Comparison of ENCODE assay signal across 1 cellular context in the genomic region with DNA sequence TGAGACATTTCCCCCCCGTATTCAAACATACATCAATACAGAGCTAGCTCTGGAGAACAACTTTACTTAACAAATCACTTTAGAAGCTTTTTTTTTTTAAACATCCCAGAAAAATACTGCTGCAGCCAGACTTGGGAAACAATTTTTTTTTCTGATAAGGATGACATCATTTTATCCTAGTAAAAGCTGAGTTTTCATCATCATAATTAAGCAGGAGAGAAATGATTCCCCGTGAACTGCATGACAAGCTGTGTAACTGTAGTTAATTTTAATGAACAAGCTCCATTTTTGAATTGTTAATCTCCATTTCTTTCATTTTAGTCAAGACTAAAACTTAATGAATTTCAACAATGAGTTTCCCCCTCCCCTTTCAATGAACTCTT.
TF ChIP-seq lines count a peak whose summit lies in the region.

No MANE protein-coding gene starts in this region.

TF ChIP-seq in K562, 482 proteins besides CTCF, POLR2A, EP300 and RAD21 (continued from another document):
- TF ChIP-seq, protein P1, sequence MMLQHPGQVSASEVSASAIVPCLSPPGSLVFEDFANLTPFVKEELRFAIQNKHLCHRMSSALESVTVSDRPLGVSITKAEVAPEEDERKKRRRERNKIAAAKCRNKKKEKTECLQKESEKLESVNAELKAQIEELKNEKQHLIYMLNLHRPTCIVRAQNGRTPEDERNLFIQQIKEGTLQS (IDR thresholded peaks at IDR 0.05), result peak; percentile 87
- TF ChIP-seq, protein P1 (CRISPR knock-in tag; conservative IDR thresholded peaks at IDR 0.05), result no peak
TF ChIP-seq in K562: peak in this region for 3.
